Comparison of ENCODE assay signal across 29 cellular contexts in genomic region chr11:75269896-75270295, GRCh38. TPM values are rescaled to one million over a fixed set of nuclear protein-coding genes. Genes with fewer than 3 reads are reported as not detected.
A peak's percentile ranks its signal among the peaks of the same experiment; 100 is the strongest.
DNase-seq lines count a peak whose midpoint lies in the region; ATAC-seq and TF ChIP-seq lines count a peak whose summit lies in the region.
"Had no signal": no experiment of that assay in that cellular context is flagged by ENCODE, and none has a peak within 500 bp of the region (broad histone marks: within the 10 kb centered on the region; RNA-seq: fewer than 3 reads in every experiment).

No MANE protein-coding gene starts in this region.

- H3K4me3 Mint-ChIP-seq in activated naive CD8-positive, alpha-beta T cell treated with anti-CD3 and anti-CD28 coated beads, Interleukin-2, amount 10 ng/mL, durations not matched to agents 7 days and 5 days: no peak overlapping the region
- no peak overlapping the region for H3K4me3 Mint-ChIP-seq in activated naive CD8-positive, alpha-beta T cell treated with anti-CD3 and anti-CD28 coated beads, Interleukin-2, amount 50 U/mL, for 24 hours
- H3K4me3 Mint-ChIP-seq in CD14-positive monocyte (no peak overlapping the region), endothelial cell (ENCODE audit: unreplicated experiment) (no peak overlapping the region)
- H3K4me3 Mint-ChIP-seq: CD4-positive, alpha-beta memory T cell had no signal

- DNase-seq in activated naive CD8-positive, alpha-beta T cell treated with anti-CD3 and anti-CD28 coated beads, Interleukin-2, amount 10 ng/mL, durations not matched to agents 7 days and 5 days: peak; percentile 15
- no peak for DNase-seq in activated naive CD8-positive, alpha-beta T cell treated with anti-CD3 and anti-CD28 coated beads, Interleukin-2, amount 50 U/mL, for 24 hours
- DNase-seq in CD14-positive monocyte (ENCODE audit: low spot score) (peak; percentile 14), endothelial cell (ENCODE audit: low spot score) (no peak), sciatic nerve (ENCODE audit: low spot score) (peak; percentile 34), NAMALWA (ENCODE audit: low spot score) (no peak), superior temporal gyrus (ENCODE audit: extremely low spot score) (no peak)
- DNase-seq: 8988T; CD4-positive, alpha-beta memory T cell; COR-L47; DMS53; GM23248; H7; Kasumi-1; MV-4-11; NCI-H1105 treated with DMSO at 0.1 percent for 48 hours; NCI-H2029 treated with DMSO at 0.1 percent for 48 hours; NCI-H446 treated with DMSO at 0.1 percent for 48 hours; NCI-H526; NCI-H82; NK-92 treated with Interleukin-12 subunit alpha and Interleukin-12 subunit beta, amount 100 ng/mL, for 24 hours; PC-3; SHP77 treated with DMSO at 0.1 percent for 48 hours had no signal

- H3K9me3 Mint-ChIP-seq in activated naive CD8-positive, alpha-beta T cell treated with anti-CD3 and anti-CD28 coated beads, Interleukin-2, amount 10 ng/mL, durations not matched to agents 7 days and 5 days: no peaks in the 10 kb centered on the region
- no peaks in the 10 kb centered on the region for H3K9me3 Mint-ChIP-seq in activated naive CD8-positive, alpha-beta T cell treated with anti-CD3 and anti-CD28 coated beads, Interleukin-2, amount 50 U/mL, for 24 hours
- H3K9me3 Mint-ChIP-seq in CD14-positive monocyte (no peaks in the 10 kb centered on the region), endothelial cell (ENCODE audit: unreplicated experiment) (no peaks in the 10 kb centered on the region)
- H3K9me3 Mint-ChIP-seq: CD4-positive, alpha-beta memory T cell had no signal

- ATAC-seq in activated naive CD8-positive, alpha-beta T cell treated with anti-CD3 and anti-CD28 coated beads, Interleukin-2, amount 10 ng/mL, durations not matched to agents 7 days and 5 days (ENCODE audit: low read depth): no peak
- ATAC-seq in activated naive CD8-positive, alpha-beta T cell treated with anti-CD3 and anti-CD28 coated beads, Interleukin-2, amount 50 U/mL, for 24 hours: no peak
- ATAC-seq in sciatic nerve (no peak), SK-N-SH treated with all-trans-retinoic acid at 6 μM for 48 hours (no peak)
- ATAC-seq: K562, PC-3 had no signal

- H3K27ac Mint-ChIP-seq in activated naive CD8-positive, alpha-beta T cell treated with anti-CD3 and anti-CD28 coated beads, Interleukin-2, amount 10 ng/mL, durations not matched to agents 7 days and 5 days: no peak overlapping the region
- no peak overlapping the region for H3K27ac Mint-ChIP-seq in activated naive CD8-positive, alpha-beta T cell treated with anti-CD3 and anti-CD28 coated beads, Interleukin-2, amount 50 U/mL, for 24 hours
- H3K27ac Mint-ChIP-seq in CD14-positive monocyte (peak overlapping the region in 1 of 7 donors; percentile 26), endothelial cell (ENCODE audit: unreplicated experiment) (peak overlapping the region; percentile 36)
- H3K27ac Mint-ChIP-seq: CD4-positive, alpha-beta memory T cell had no signal

- H3K27me3 Mint-ChIP-seq in activated naive CD8-positive, alpha-beta T cell treated with anti-CD3 and anti-CD28 coated beads, Interleukin-2, amount 10 ng/mL, durations not matched to agents 7 days and 5 days: no peaks in the 10 kb centered on the region
- H3K27me3 Mint-ChIP-seq in activated naive CD8-positive, alpha-beta T cell treated with anti-CD3 and anti-CD28 coated beads, Interleukin-2, amount 50 U/mL, for 24 hours: no peaks in the 10 kb centered on the region
- H3K27me3 Mint-ChIP-seq in CD14-positive monocyte (ENCODE audit: low read depth in 3 of 3): no peaks in the 10 kb centered on the region
- H3K27me3 Mint-ChIP-seq in endothelial cell (ENCODE audit: unreplicated experiment): peaks cover 11% of the 10 kb centered on the region
- H3K27me3 Mint-ChIP-seq: CD4-positive, alpha-beta memory T cell had no signal

- POLR2A ChIA-PET in activated naive CD8-positive, alpha-beta T cell treated with anti-CD3 and anti-CD28 coated beads, Interleukin-2, amount 10 ng/mL, durations not matched to agents 7 days and 5 days (lab: Charles Lee): no interaction called here

- H3K36me3 Mint-ChIP-seq in activated naive CD8-positive, alpha-beta T cell treated with anti-CD3 and anti-CD28 coated beads, Interleukin-2, amount 10 ng/mL, durations not matched to agents 7 days and 5 days: peaks cover 11% of the 10 kb centered on the region
- H3K36me3 Mint-ChIP-seq in activated naive CD8-positive, alpha-beta T cell treated with anti-CD3 and anti-CD28 coated beads, Interleukin-2, amount 50 U/mL, for 24 hours (ENCODE audit: low read depth): peaks cover 3% of the 10 kb centered on the region
- peaks cover 77 to 96% of the 10 kb centered on the region in 2 donors for H3K36me3 Mint-ChIP-seq in CD14-positive monocyte
- peaks cover 47% of the 10 kb centered on the region for H3K36me3 Mint-ChIP-seq in endothelial cell (ENCODE audit: low read depth, unreplicated experiment)

- intact Hi-C loops in CD14-positive monocyte (cut with micrococcal nuclease) (loop anchor here in 1 of 2 donors (5.0 kb wide), 1 partner anchor 412 kb away; no protein-coding TSS in a partner anchor), sciatic nerve (cut with DNase I) (no loop called here)

- peaks cover 6% of the 10 kb centered on the region for H3K4me1 Mint-ChIP-seq in activated naive CD8-positive, alpha-beta T cell treated with anti-CD3 and anti-CD28 coated beads, Interleukin-2, amount 10 ng/mL, durations not matched to agents 7 days and 5 days
- H3K4me1 Mint-ChIP-seq in activated naive CD8-positive, alpha-beta T cell treated with anti-CD3 and anti-CD28 coated beads, Interleukin-2, amount 50 U/mL, for 24 hours: peaks cover 13% of the 10 kb centered on the region
- H3K4me1 Mint-ChIP-seq in CD14-positive monocyte (peaks cover 44% of the 10 kb centered on the region), endothelial cell (ENCODE audit: unreplicated experiment) (peaks cover 9% of the 10 kb centered on the region)

- no peak for TF ChIP-seq CTCF in CD14-positive monocyte (IDR thresholded peaks at IDR 0.05)
- TF ChIP-seq CTCF in endothelial cell (IDR thresholded peaks at IDR 0.05; ENCODE audit: unreplicated experiment): no peak

TF ChIP-seq in SK-N-SH treated with all-trans-retinoic acid at 6 μM for 48 hours, 23 proteins besides CTCF, POLR2A, EP300 and RAD21:
- no peak for TF ChIP-seq CSDC2 (CRISPR knock-in tag; IDR thresholded peaks at IDR 0.05)
- TF ChIP-seq PPARA (CRISPR knock-in tag; IDR thresholded peaks at IDR 0.05; ENCODE audit: borderline replicate concordance): no peak
- no peak for TF ChIP-seq TCF4 (CRISPR knock-in tag; IDR thresholded peaks at IDR 0.05; ENCODE audit: borderline replicate concordance)
- no peak for TF ChIP-seq ZFP30 (CRISPR knock-in tag; IDR thresholded peaks at IDR 0.05)

RNA-seq across cellular contexts. Expression of gene TPBGL, which starts 29.3 kb away (rescaled TPM):
- total RNA-seq in activated naive CD8-positive, alpha-beta T cell treated with anti-CD3 and anti-CD28 coated beads, Interleukin-2, amount 10 ng/mL, durations not matched to agents 7 days and 5 days: under 1 TPM; 0.14 to 0.28 TPM
- not detected for polyA plus RNA-seq in CD14-positive monocyte
- total RNA-seq in endothelial cell (ENCODE audit: unreplicated experiment): 7.0 TPM
- total RNA-seq in sciatic nerve: 0.31 TPM
- total RNA-seq: Daoy, G401, GM23248, H7, M059J, PC-3, RPMI7951 had no signal
- polyA plus RNA-seq: GM23248 had no signal

Comparison
In these comparisons a context has a peak if more than half of its experiments do, and no peak if none do; other contexts are left out.
1. DNase-seq: peak in activated naive CD8-positive, alpha-beta T cell treated with anti-CD3 and anti-CD28 coated beads, Interleukin-2, amount 10 ng/mL, durations not matched to agents 7 days and 5 days (single experiment), CD14-positive monocyte (single experiment) and sciatic nerve (single experiment); none in activated naive CD8-positive, alpha-beta T cell treated with anti-CD3 and anti-CD28 coated beads, Interleukin-2, amount 50 U/mL, for 24 hours (single experiment), endothelial cell (single experiment), NAMALWA (single experiment) and superior temporal gyrus (single experiment).